2 cellular contexts compared by ENCODE assay signal in the genomic region with DNA sequence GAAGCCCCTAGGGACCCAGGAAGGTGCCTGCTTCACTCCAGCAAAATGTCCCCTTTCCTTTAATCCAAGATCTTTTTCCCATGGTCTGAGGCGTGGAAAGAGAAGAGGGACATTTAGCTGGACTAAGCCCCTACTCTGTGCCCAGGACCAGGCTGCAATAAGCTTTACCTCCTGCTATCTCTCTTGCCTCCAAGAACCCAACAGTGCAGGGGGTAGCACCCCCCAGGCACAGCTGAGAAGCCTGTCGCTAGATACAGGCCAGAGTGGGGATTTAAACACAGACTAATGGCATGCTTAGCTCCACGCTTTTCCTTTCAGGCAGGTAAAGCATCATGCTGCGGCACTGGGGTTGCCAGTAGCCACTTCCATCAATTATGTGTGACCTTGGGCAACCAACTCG.
TF ChIP-seq lines count a peak whose summit lies in the region.

No MANE protein-coding gene starts in this region.

TF ChIP-seq in IMR-90, 13 proteins besides CTCF, POLR2A, EP300 and RAD21:
- TF ChIP-seq, protein P1, sequence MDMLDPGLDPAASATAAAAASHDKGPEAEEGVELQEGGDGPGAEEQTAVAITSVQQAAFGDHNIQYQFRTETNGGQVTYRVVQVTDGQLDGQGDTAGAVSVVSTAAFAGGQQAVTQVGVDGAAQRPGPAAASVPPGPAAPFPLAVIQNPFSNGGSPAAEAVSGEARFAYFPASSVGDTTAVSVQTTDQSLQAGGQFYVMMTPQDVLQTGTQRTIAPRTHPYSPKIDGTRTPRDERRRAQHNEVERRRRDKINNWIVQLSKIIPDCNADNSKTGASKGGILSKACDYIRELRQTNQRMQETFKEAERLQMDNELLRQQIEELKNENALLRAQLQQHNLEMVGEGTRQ (IDR thresholded peaks at IDR 0.05; ENCODE audit: low read depth, low read length) = no peak
- TF ChIP-seq BHLHE40 (IDR thresholded peaks at IDR 0.05; ENCODE audit: low read depth, low read length) (no peak), MAZ (IDR thresholded peaks at IDR 0.05; ENCODE audit: borderline replicate concordance, low read depth, low read length) (no peak), MXI1 (IDR thresholded peaks at IDR 0.05; ENCODE audit: borderline replicate concordance, low read depth, low read length) (no peak), FOS (IDR thresholded peaks at IDR 0.05; ENCODE audit: low read depth, low read length) (no peak), NFE2L2 (IDR thresholded peaks at IDR 0.05; ENCODE audit: low read depth, low read length) (no peak), CEBPB (IDR thresholded peaks at IDR 0.05; ENCODE audit: low read depth, low read length) (no peak), RCOR1 (IDR thresholded peaks at IDR 0.05; ENCODE audit: insufficient replicate concordance, low read length) (no peak), CHD1 (IDR thresholded peaks at IDR 0.05; ENCODE audit: low read depth, low read length) (no peak), RFX5 (IDR thresholded peaks at IDR 0.05; ENCODE audit: low read depth, low read length) (no peak), SMC3 (IDR thresholded peaks at IDR 0.05; ENCODE audit: low read depth, low read length) (no peak)
- TF ChIP-seq, protein P2, sequence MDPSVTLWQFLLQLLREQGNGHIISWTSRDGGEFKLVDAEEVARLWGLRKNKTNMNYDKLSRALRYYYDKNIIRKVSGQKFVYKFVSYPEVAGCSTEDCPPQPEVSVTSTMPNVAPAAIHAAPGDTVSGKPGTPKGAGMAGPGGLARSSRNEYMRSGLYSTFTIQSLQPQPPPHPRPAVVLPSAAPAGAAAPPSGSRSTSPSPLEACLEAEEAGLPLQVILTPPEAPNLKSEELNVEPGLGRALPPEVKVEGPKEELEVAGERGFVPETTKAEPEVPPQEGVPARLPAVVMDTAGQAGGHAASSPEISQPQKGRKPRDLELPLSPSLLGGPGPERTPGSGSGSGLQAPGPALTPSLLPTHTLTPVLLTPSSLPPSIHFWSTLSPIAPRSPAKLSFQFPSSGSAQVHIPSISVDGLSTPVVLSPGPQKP (IDR thresholded peaks at IDR 0.05; ENCODE audit: borderline replicate concordance, low read depth, low read length) = no peak

TF ChIP-seq in K562, 482 proteins besides CTCF, POLR2A, EP300 and RAD21:
- TF ChIP-seq PPARD (CRISPR knock-in tag; IDR thresholded peaks at IDR 0.05) = no peak
- TF ChIP-seq, protein P3, sequence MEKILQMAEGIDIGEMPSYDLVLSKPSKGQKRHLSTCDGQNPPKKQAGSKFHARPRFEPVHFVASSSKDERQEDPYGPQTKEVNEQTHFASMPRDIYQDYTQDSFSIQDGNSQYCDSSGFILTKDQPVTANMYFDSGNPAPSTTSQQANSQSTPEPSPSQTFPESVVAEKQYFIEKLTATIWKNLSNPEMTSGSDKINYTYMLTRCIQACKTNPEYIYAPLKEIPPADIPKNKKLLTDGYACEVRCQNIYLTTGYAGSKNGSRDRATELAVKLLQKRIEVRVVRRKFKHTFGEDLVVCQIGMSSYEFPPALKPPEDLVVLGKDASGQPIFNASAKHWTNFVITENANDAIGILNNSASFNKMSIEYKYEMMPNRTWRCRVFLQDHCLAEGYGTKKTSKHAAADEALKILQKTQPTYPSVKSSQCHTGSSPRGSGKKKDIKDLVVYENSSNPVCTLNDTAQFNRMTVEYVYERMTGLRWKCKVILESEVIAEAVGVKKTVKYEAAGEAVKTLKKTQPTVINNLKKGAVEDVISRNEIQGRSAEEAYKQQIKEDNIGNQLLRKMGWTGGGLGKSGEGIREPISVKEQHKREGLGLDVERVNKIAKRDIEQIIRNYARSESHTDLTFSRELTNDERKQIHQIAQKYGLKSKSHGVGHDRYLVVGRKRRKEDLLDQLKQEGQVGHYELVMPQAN (IDR thresholded peaks at IDR 0.05; ENCODE audit: borderline replicate concordance) = no peak
- no peak for TF ChIP-seq KHSRP (IDR thresholded peaks at IDR 0.05)
